In the genomic region with DNA sequence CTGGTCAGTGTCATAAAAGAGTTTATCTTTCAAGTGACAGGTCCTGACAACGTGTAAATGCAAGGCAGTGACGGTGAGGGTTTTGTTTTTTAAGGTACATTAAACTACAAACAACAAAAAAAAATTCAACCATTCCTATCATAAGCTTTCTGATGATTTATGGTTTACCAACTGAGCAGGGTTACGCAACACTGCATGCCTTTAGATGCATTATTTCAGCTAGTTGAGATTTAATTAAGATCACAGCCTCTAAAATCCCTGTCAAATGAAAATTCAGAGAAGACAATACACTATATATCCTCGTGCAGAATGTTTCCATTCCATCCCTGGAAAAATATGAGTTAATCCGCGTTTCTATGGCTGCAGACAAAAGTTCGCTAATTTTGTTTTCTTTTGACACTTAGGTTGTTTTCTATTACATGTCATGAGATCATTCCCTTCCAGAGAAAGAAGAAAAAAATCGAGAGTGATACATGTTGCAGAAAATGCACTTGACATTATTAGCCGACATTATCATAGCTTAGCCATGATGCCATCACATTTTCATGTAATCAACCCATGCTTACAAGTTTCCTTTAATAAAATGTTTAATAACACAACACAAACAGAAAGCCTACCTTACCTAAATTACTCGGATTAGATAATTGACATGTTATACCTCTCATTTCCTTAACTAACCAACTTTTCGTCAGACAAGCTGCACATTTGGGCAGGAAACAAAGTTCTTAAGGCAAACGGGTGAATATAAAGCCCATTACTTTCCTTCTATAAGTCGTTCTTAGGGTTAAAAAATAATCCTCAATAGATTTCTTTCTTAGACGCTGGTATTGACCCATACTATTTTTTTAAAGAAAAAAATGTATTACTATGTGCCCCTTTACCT, we compare ENCODE assay signal across 11 cellular contexts.
DNase-seq lines count a peak whose midpoint lies in the region; ATAC-seq and TF ChIP-seq lines count a peak whose summit lies in the region.
"Had no signal": no experiment of that assay in that cellular context is flagged by ENCODE, and none has a peak within 500 bp of the region (broad histone marks: within the 10 kb centered on the region; RNA-seq: fewer than 3 reads in every experiment).

No MANE protein-coding gene starts in this region.

- H3K36me3 ChIP-seq in heart left ventricle (no peaks in the 10 kb centered on the region), muscle layer of colon (ENCODE audit: insufficient read depth, low read length) (no peaks in the 10 kb centered on the region), urinary bladder (ENCODE audit: insufficient read depth) (no peaks in the 10 kb centered on the region)

- TF ChIP-seq POLR2A in heart left ventricle (IDR thresholded peaks at IDR 0.05) = no peak

- H3K27ac ChIP-seq in heart left ventricle (peak overlapping the region; percentile 91 to 99 (median 97)), caudate nucleus (ENCODE audit: low read depth, low read length) (peak overlapping the region; percentile 65), muscle layer of colon (ENCODE audit: low read depth, low read length) (peak overlapping the region; percentile 99), urinary bladder (ENCODE audit: low read depth) (peak overlapping the region; percentile 29)

- H3K4me3 ChIP-seq in heart left ventricle (peak overlapping the region; percentile 22 to 87 (median 75)), muscle layer of colon (ENCODE audit: low read depth in 1 of 2, low read length in 2 of 2) (peak overlapping the region; percentile 59 to 97), urinary bladder (ENCODE audit: low read depth, low read length) (peak overlapping the region; percentile 83)

- WGBS in heart left ventricle, 4 donors = 9 to 16% (median 12%) methylated on average over 14 of the region's 14 CpGs
- WGBS in urinary bladder = 27% methylated on average over 14 of the region's 14 CpGs

- ATAC-seq in heart left ventricle = no peak
- ATAC-seq in left ventricle myocardium superior = no peak
- ATAC-seq in GM18511 (IDR thresholded peaks at IDR 0.05; ENCODE audit: unreplicated experiment) = no peak

- intact Hi-C loops in heart left ventricle (cut with DNase I) (loop anchor here in 8 of 10 donors (2.0 to 10.0 kb wide), 6 partner anchors 57 to 521 kb away; partner anchors contain the start of gene FOXP1 (in 5 of the 8)), left ventricle myocardium superior (cut with micrococcal nuclease) (no loop called here)

- no peak for TF ChIP-seq CTCF in heart left ventricle (IDR thresholded peaks at IDR 0.05)

- H3K27me3 ChIP-seq in heart left ventricle (no peaks in the 10 kb centered on the region), muscle layer of colon (ENCODE audit: control insufficient read depth in 1 of 2, insufficient read depth in 2 of 2, low read length in 2 of 2) (no peaks in the 10 kb centered on the region)

- no peak for DNase-seq in heart left ventricle
- no peak for DNase-seq in left ventricle myocardium superior
- no peak for DNase-seq in caudate nucleus (lab: John Stamatoyannopoulos, UW)
- DNase-seq in stimulated activated CD4-positive, alpha-beta T cell treated with anti-CD3 and anti-CD28 coated beads, Interleukin-4, amount 100 ng/mL, for 24 hours = no peak
- DNase-seq in NAMALWA (ENCODE audit: low spot score) = no peak
- DNase-seq: activated CD4-positive, alpha-beta T cell treated with anti-CD3 and anti-CD28 coated beads for 36 hours; NCI-H446; retina had no signal

- H3K4me1 ChIP-seq in heart left ventricle (peaks cover 5 to 80% (median 63%) of the 10 kb centered on the region in 12 donors), muscle layer of colon (ENCODE audit: insufficient read depth, low read length) (peaks cover 65% of the 10 kb centered on the region), urinary bladder (ENCODE audit: insufficient read depth) (no peaks in the 10 kb centered on the region)

- H3K9me3 ChIP-seq in heart left ventricle (no peaks in the 10 kb centered on the region), muscle layer of colon (ENCODE audit: low read length) (no peaks in the 10 kb centered on the region)

- H3K9ac ChIP-seq in muscle layer of colon (ENCODE audit: low read length) = peak overlapping the region; percentile 95

Comparison
In these comparisons a context has a peak if more than half of its experiments do, and no peak if none do; other contexts are left out.
1. H3K27ac ChIP-seq: peak in every context shown above with its lines; median percentile 99 in muscle layer of colon; 97 in heart left ventricle; 65 in caudate nucleus; 29 in urinary bladder.